ENCODE assay signal across 26 cellular contexts in the genomic region with DNA sequence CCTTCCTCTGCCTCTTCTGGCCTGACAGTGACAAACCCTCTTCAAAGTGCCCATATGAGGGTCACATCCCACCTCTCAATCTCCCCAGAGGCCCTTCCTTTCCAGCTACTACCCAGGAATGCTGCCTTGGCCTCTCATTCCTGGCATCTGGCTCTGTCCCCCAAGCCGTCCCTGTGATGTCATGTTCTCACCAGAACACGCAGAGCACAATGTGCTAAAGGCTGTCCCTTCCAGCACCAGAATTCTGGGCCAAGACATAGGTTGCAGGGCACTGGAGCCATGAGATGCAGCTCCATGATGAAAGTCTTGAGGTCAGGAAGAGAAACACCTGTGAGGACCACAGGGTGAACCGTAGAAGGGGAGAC.
DNase-seq lines count a peak whose midpoint lies in the region; ATAC-seq and TF ChIP-seq lines count a peak whose summit lies in the region.
"Had no signal": no experiment of that assay in that cellular context is flagged by ENCODE, and none has a peak within 500 bp of the region (broad histone marks: within the 10 kb centered on the region; RNA-seq: fewer than 3 reads in every experiment).

No MANE protein-coding gene starts in this region.

- 68% methylated on average over 3 of the region's 3 CpGs for WGBS in hepatocyte (ENCODE audit: low lambda C conversion rate, missing lambda C conversion rate)
- 26 to 37% methylated on average over 3 of the region's 3 CpGs for WGBS in aorta, 2 donors

- no peaks in the 10 kb centered on the region for H3K27me3 ChIP-seq in hepatocyte
- no peaks in the 10 kb centered on the region for H3K27me3 ChIP-seq in stomach smooth muscle (ENCODE audit: control insufficient read depth in 1 of 2, insufficient read depth in 2 of 2, low read length in 2 of 2)
- no peaks in the 10 kb centered on the region for H3K27me3 ChIP-seq in aorta (ENCODE audit: control insufficient read depth in 1 of 2, insufficient read depth in 2 of 2, low read length in 1 of 2)
- H3K27me3 ChIP-seq: foreskin keratinocyte, neutrophil had no signal

- no peaks in the 10 kb centered on the region for H3K36me3 Mint-ChIP-seq in activated CD8-positive, alpha-beta memory T cell treated with anti-CD3 and anti-CD28 coated beads, Interleukin-2, amount 10 ng/mL, durations not matched to agents 7 days and 5 days
- H3K36me3 Mint-ChIP-seq: activated naive CD4-positive, alpha-beta T cell treated with anti-CD3 and anti-CD28 coated beads, Interleukin-2, amount 50 U/mL, for 72 hours; CD8-positive, alpha-beta T cell had no signal

- H3K4me1 ChIP-seq in hepatocyte (ENCODE audit: insufficient read depth) (peaks cover 7% of the 10 kb centered on the region), stomach smooth muscle (ENCODE audit: control insufficient read depth, insufficient read depth, low read length) (peaks cover 8% of the 10 kb centered on the region), aorta (ENCODE audit: control insufficient read depth in 1 of 2, insufficient read depth in 2 of 2, low read length in 2 of 2) (peaks cover 0 to 8% of the 10 kb centered on the region in 2 donors)
- H3K4me1 ChIP-seq: foreskin keratinocyte had no signal

- H3K4me1 Mint-ChIP-seq in activated CD8-positive, alpha-beta memory T cell treated with anti-CD3 and anti-CD28 coated beads, Interleukin-2, amount 10 ng/mL, durations not matched to agents 7 days and 5 days: no peaks in the 10 kb centered on the region
- H3K4me1 Mint-ChIP-seq: activated B cell treated with CpG ODN at 0.5 μM for 24 hours; activated T-helper 17 cell treated with anti-CD3 and anti-CD28 coated beads, Interleukin-2, amount 50 U/mL, for 72 hours had no signal

- H3K4me3 ChIP-seq in hepatocyte (no peak overlapping the region), stomach smooth muscle (ENCODE audit: low read length in 2 of 2) (no peak overlapping the region), aorta (ENCODE audit: low read length in 2 of 2) (no peak overlapping the region)
- H3K4me3 ChIP-seq: lung had no signal

- no peaks in the 10 kb centered on the region for H3K79me2 ChIP-seq in hepatocyte

- H3K27ac Mint-ChIP-seq in activated CD8-positive, alpha-beta memory T cell treated with anti-CD3 and anti-CD28 coated beads, Interleukin-2, amount 10 ng/mL, durations not matched to agents 7 days and 5 days: no peak overlapping the region
- H3K27ac Mint-ChIP-seq: activated B cell treated with CpG ODN at 0.5 μM for 24 hours; activated naive CD4-positive, alpha-beta T cell treated with anti-CD3 and anti-CD28 coated beads, Interleukin-2, amount 50 U/mL, for 72 hours; activated T-helper 17 cell treated with anti-CD3 and anti-CD28 coated beads, Interleukin-2, amount 50 U/mL, for 72 hours; CD8-positive, alpha-beta T cell had no signal

- DNase-seq in Right ventricle myocardium inferior (ENCODE audit: missing footprints): no peak
- no peak for DNase-seq in cardiac septum (ENCODE audit: low spot score)
- DNase-seq in hepatocyte (ENCODE audit: low spot score): no peak
- no peak for DNase-seq in aorta
- no peak for DNase-seq in activated CD8-positive, alpha-beta memory T cell treated with anti-CD3 and anti-CD28 coated beads, Interleukin-2, amount 10 ng/mL, durations not matched to agents 7 days and 5 days
- DNase-seq in NCI-H2171 treated with DMSO at 0.1 percent for 48 hours (lab: John Stamatoyannopoulos, UW): no peak
- no peak for DNase-seq in CD1c-positive myeloid dendritic cell (ENCODE audit: extremely low spot score)
- DNase-seq: 8988T; activated B cell treated with CpG ODN at 0.5 μM for 24 hours; activated CD4-positive, alpha-beta T cell treated with anti-CD3 and anti-CD28 coated beads, Interleukin-2, amount 50 U/mL, for 4 hours; activated CD8-positive, alpha-beta memory T cell treated with anti-CD3 and anti-CD28 coated beads, Interleukin-2, amount 50 U/mL, for 48 hours; CD8-positive, alpha-beta T cell; effector CD8-positive, alpha-beta T cell; foreskin keratinocyte; hypothalamus; NCI-H1092 treated with DMSO at 0.1 percent for 48 hours; NCI-H1930; NCI-H82; OCI-M1; SHP77; T-helper 9 cell had no signal

- no peak overlapping the region for H2AFZ ChIP-seq in hepatocyte

- CTCF ChIA-PET in activated CD8-positive, alpha-beta memory T cell treated with anti-CD3 and anti-CD28 coated beads, Interleukin-2, amount 10 ng/mL, durations not matched to agents 7 days and 5 days (lab: Charles Lee): no interaction called here

- H3K9ac ChIP-seq in stomach smooth muscle (ENCODE audit: low read length in 2 of 2): no peak overlapping the region

- H3K27ac ChIP-seq in hepatocyte: peak overlapping the region; percentile 61
- H3K27ac ChIP-seq in stomach smooth muscle (ENCODE audit: low read length): peak overlapping the region; percentile 11
- no peak overlapping the region for H3K27ac ChIP-seq in aorta (ENCODE audit: low read depth in 1 of 2, low read length in 2 of 2)
- H3K27ac ChIP-seq: foreskin keratinocyte, neutrophil had no signal

- no peaks in the 10 kb centered on the region for H3K9me3 Mint-ChIP-seq in activated CD8-positive, alpha-beta memory T cell treated with anti-CD3 and anti-CD28 coated beads, Interleukin-2, amount 10 ng/mL, durations not matched to agents 7 days and 5 days (ENCODE audit: low read depth)
- H3K9me3 Mint-ChIP-seq: activated B cell treated with CpG ODN at 0.5 μM for 24 hours; activated naive CD4-positive, alpha-beta T cell treated with anti-CD3 and anti-CD28 coated beads, Interleukin-2, amount 50 U/mL, for 72 hours; CD8-positive, alpha-beta T cell had no signal

- H3K27me3 Mint-ChIP-seq in activated CD8-positive, alpha-beta memory T cell treated with anti-CD3 and anti-CD28 coated beads, Interleukin-2, amount 10 ng/mL, durations not matched to agents 7 days and 5 days: no peaks in the 10 kb centered on the region
- H3K27me3 Mint-ChIP-seq: activated B cell treated with CpG ODN at 0.5 μM for 24 hours; activated T-helper 17 cell treated with anti-CD3 and anti-CD28 coated beads, Interleukin-2, amount 50 U/mL, for 72 hours had no signal

- ATAC-seq in Right ventricle myocardium inferior (peak; percentile 79), aorta (ENCODE audit: low FRiP score) (peak; percentile 58)
- no peak for ATAC-seq in activated CD8-positive, alpha-beta memory T cell treated with anti-CD3 and anti-CD28 coated beads, Interleukin-2, amount 10 ng/mL, durations not matched to agents 7 days and 5 days
- ATAC-seq: activated naive CD4-positive, alpha-beta T cell treated with anti-CD3 and anti-CD28 coated beads, Interleukin-2, amount 50 U/mL, for 72 hours; activated T-helper 17 cell treated with anti-CD3 and anti-CD28 coated beads, Interleukin-2, amount 50 U/mL, for 72 hours; CD8-positive, alpha-beta T cell; foreskin keratinocyte had no signal

- H3K9me3 ChIP-seq in hepatocyte (ENCODE audit: low read depth) (no peaks in the 10 kb centered on the region), stomach smooth muscle (ENCODE audit: control insufficient read depth in 2 of 2, low read length in 2 of 2) (no peaks in the 10 kb centered on the region), aorta (ENCODE audit: control insufficient read depth, low read length) (no peaks in the 10 kb centered on the region)
- H3K9me3 ChIP-seq: neutrophil had no signal

- H3K4me3 Mint-ChIP-seq in activated CD8-positive, alpha-beta memory T cell treated with anti-CD3 and anti-CD28 coated beads, Interleukin-2, amount 10 ng/mL, durations not matched to agents 7 days and 5 days: no peak overlapping the region
- H3K4me3 Mint-ChIP-seq: activated B cell treated with CpG ODN at 0.5 μM for 24 hours; activated T-helper 17 cell treated with anti-CD3 and anti-CD28 coated beads, Interleukin-2, amount 50 U/mL, for 72 hours; CD8-positive, alpha-beta T cell had no signal

- H4K20me1 ChIP-seq in hepatocyte (ENCODE audit: insufficient read depth, poor library complexity, severe bottlenecking): no peaks in the 10 kb centered on the region

- intact Hi-C loops in Right ventricle myocardium inferior (cut with DNase I): loop anchor here (2.0 kb wide), 1 partner anchor 99 kb away; no protein-coding TSS in a partner anchor
- intact Hi-C loops in cardiac septum (cut with DNase I): no loop called here
- intact Hi-C loops in aorta (cut with DNase I): no loop called here

- no peaks in the 10 kb centered on the region for H3K9me2 ChIP-seq in hepatocyte (replicated peaks; ENCODE audit: insufficient read depth)

- H3K36me3 ChIP-seq in hepatocyte (replicated peaks; ENCODE audit: insufficient read depth, low read depth) (no peaks in the 10 kb centered on the region), stomach smooth muscle (ENCODE audit: control insufficient read depth in 2 of 2, insufficient read depth in 2 of 2, low read length in 2 of 2) (no peaks in the 10 kb centered on the region), aorta (ENCODE audit: control insufficient read depth in 1 of 2, insufficient read depth in 2 of 2, low read length in 1 of 2) (no peaks in the 10 kb centered on the region)
- H3K36me3 ChIP-seq: neutrophil had no signal

- TF ChIP-seq CTCF in hepatocyte (IDR thresholded peaks at IDR 0.05; ENCODE audit: poor library complexity): no peak

- no peak overlapping the region for H3K4me2 ChIP-seq in hepatocyte

Comparison
In these comparisons a context has a peak if more than half of its experiments do, and no peak if none do; other contexts are left out.
1. H3K27ac ChIP-seq: peak in hepatocyte (single experiment) and stomach smooth muscle (single experiment); none in aorta (0 of 2).